8 cellular contexts compared by ENCODE assay signal in the genomic region with DNA sequence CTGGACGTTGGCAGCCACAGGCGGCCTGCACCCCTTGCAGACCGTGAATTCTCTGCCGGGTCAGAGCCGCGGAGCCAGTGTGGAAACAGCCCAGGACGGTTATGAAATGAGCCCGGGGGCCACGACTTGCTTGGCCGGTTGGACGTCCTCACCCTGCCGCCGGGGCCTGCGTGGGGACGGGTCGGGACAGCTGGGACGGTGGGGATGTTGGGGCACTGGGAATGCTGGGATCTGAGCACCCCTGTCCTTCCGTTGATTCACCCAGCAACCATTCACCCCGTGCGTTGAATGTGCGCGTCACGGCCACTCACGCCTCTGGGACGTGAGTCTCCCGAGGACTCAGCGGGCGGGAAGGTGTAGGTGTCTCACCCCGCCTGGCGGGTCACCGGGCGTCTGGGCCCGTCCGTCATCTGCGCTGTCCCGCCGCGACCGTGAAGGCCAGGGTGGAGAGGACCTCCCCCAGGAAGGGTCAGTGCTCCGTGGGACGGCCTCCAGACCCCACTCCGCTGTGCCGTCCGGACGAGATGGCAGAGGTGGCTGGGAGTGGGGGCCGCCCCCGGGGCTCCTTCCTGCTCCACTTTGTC. TPM values are rescaled to one million over a fixed set of nuclear protein-coding genes. Genes with fewer than 3 reads are reported as not detected.
DNase-seq lines count a peak whose midpoint lies in the region; ATAC-seq lines count a peak whose summit lies in the region.

No MANE protein-coding gene starts in this region.

- H3K4me3 Mint-ChIP-seq in activated CD4-positive, alpha-beta T cell treated with anti-CD3 and anti-CD28 coated beads for 36 hours: peak overlapping the region; percentile 68
- peak overlapping the region; percentile 67 for H3K4me3 Mint-ChIP-seq in activated T-helper 2 cell treated with anti-CD3 and anti-CD28 coated beads, Interferon-gamma antibody, Interleukin-2, Interleukin-4, amounts not matched to agents 10 μg/mL and 5 μg/mL and 100 μg/mL, durations not matched to agents 14 hours and 24 hours and 36 hours (ENCODE audit: low read depth)

- H3K27me3 Mint-ChIP-seq in activated CD4-positive, alpha-beta T cell treated with anti-CD3 and anti-CD28 coated beads for 36 hours: no peaks in the 10 kb centered on the region
- no peaks in the 10 kb centered on the region for H3K27me3 Mint-ChIP-seq in activated T-helper 2 cell treated with anti-CD3 and anti-CD28 coated beads, Interferon-gamma antibody, Interleukin-2, Interleukin-4, amounts not matched to agents 10 μg/mL and 5 μg/mL and 100 μg/mL, durations not matched to agents 14 hours and 24 hours and 36 hours (ENCODE audit: low read depth)

- peak overlapping the region; percentile 56 for H3K4me3 ChIP-seq in skeletal muscle cell (ENCODE audit: low read depth, low read length)

- intact Hi-C loops in activated CD4-positive, alpha-beta T cell treated with anti-CD3 and anti-CD28 coated beads for 36 hours (cut with DNase I, micrococcal nuclease): no loop called here
- intact Hi-C loops in activated T-helper 2 cell treated with anti-CD3 and anti-CD28 coated beads, Interferon-gamma antibody, Interleukin-2, Interleukin-4, amounts not matched to agents 10 μg/mL and 5 μg/mL and 100 μg/mL, durations not matched to agents 14 hours and 24 hours and 36 hours (cut with micrococcal nuclease): no loop called here
- intact Hi-C loops in left cardiac atrium (cut with DNase I): no loop called here

- no peaks in the 10 kb centered on the region for H3K9me3 Mint-ChIP-seq in activated CD4-positive, alpha-beta T cell treated with anti-CD3 and anti-CD28 coated beads for 36 hours (ENCODE audit: low read depth)
- H3K9me3 Mint-ChIP-seq in activated T-helper 2 cell treated with anti-CD3 and anti-CD28 coated beads, Interferon-gamma antibody, Interleukin-2, Interleukin-4, amounts not matched to agents 10 μg/mL and 5 μg/mL and 100 μg/mL, durations not matched to agents 14 hours and 24 hours and 36 hours: no peaks in the 10 kb centered on the region

- CTCF ChIA-PET in activated CD4-positive, alpha-beta T cell treated with anti-CD3 and anti-CD28 coated beads for 36 hours (lab: Charles Lee): no interaction called here

- peak; percentile 39 for ATAC-seq in activated CD4-positive, alpha-beta T cell treated with anti-CD3 and anti-CD28 coated beads for 36 hours
- peak; percentile 27 for ATAC-seq in HG03439 (IDR thresholded peaks at IDR 0.05; ENCODE audit: unreplicated experiment)
- ATAC-seq in left cardiac atrium: peak; percentile 45 to 66

- POLR2A ChIA-PET in activated CD4-positive, alpha-beta T cell treated with anti-CD3 and anti-CD28 coated beads for 36 hours (lab: Charles Lee): no interaction called here

- peaks cover 2% of the 10 kb centered on the region for H3K36me3 Mint-ChIP-seq in activated CD4-positive, alpha-beta T cell treated with anti-CD3 and anti-CD28 coated beads for 36 hours (ENCODE audit: low read depth)
- H3K36me3 Mint-ChIP-seq in activated T-helper 2 cell treated with anti-CD3 and anti-CD28 coated beads, Interferon-gamma antibody, Interleukin-2, Interleukin-4, amounts not matched to agents 10 μg/mL and 5 μg/mL and 100 μg/mL, durations not matched to agents 14 hours and 24 hours and 36 hours (ENCODE audit: low read depth): no peaks in the 10 kb centered on the region

- DNase-seq in activated CD4-positive, alpha-beta T cell treated with anti-CD3 and anti-CD28 coated beads for 36 hours: peak; percentile 60
- no peak for DNase-seq in activated CD4-positive, alpha-beta T cell treated with anti-CD3 and anti-CD28 coated beads, Interleukin-2, amount 50 U/mL, for 4 hours
- DNase-seq in activated T-helper 2 cell treated with anti-CD3 and anti-CD28 coated beads, Interferon-gamma antibody, Interleukin-2, Interleukin-4, amounts not matched to agents 10 μg/mL and 5 μg/mL and 100 μg/mL, durations not matched to agents 14 hours and 24 hours and 36 hours (ENCODE audit: low spot score): no peak
- DNase-seq in left cardiac atrium: no peak
- DNase-seq in skeletal muscle cell (ENCODE audit: low read depth): no peak
- no peak for DNase-seq in NCI-H1436 treated with DMSO at 0.1 percent for 48 hours (lab: John Stamatoyannopoulos, UW)
- DNase-seq in T1000 (lab: John Stamatoyannopoulos, UW): no peak

- H3K4me1 Mint-ChIP-seq in activated CD4-positive, alpha-beta T cell treated with anti-CD3 and anti-CD28 coated beads for 36 hours: peaks cover 12% of the 10 kb centered on the region
- peaks cover 5% of the 10 kb centered on the region for H3K4me1 Mint-ChIP-seq in activated T-helper 2 cell treated with anti-CD3 and anti-CD28 coated beads, Interferon-gamma antibody, Interleukin-2, Interleukin-4, amounts not matched to agents 10 μg/mL and 5 μg/mL and 100 μg/mL, durations not matched to agents 14 hours and 24 hours and 36 hours (ENCODE audit: low read depth)

- no peak overlapping the region for H3K27ac Mint-ChIP-seq in activated CD4-positive, alpha-beta T cell treated with anti-CD3 and anti-CD28 coated beads for 36 hours
- H3K27ac Mint-ChIP-seq in activated T-helper 2 cell treated with anti-CD3 and anti-CD28 coated beads, Interferon-gamma antibody, Interleukin-2, Interleukin-4, amounts not matched to agents 10 μg/mL and 5 μg/mL and 100 μg/mL, durations not matched to agents 14 hours and 24 hours and 36 hours: no peak overlapping the region

RNA-seq across cellular contexts. Expression of gene PLCXD1, which starts 4.5 kb away (rescaled TPM):
- total RNA-seq in activated CD4-positive, alpha-beta T cell treated with anti-CD3 and anti-CD28 coated beads for 36 hours: 100 to 1,000 TPM in 1 of 2 experiments, 10 to 100 TPM in 1; 92.8 to 127 TPM
- 58.8 and 60.0 TPM in 2 replicates for total RNA-seq in activated T-helper 2 cell treated with anti-CD3 and anti-CD28 coated beads, Interferon-gamma antibody, Interleukin-2, Interleukin-4, amounts not matched to agents 10 μg/mL and 5 μg/mL and 100 μg/mL, durations not matched to agents 14 hours and 24 hours and 36 hours
- total RNA-seq in left cardiac atrium: 10 to 100 TPM in 1 of 2 donors, 1 to 10 TPM in 1; 2.9 to 13.7 TPM

RNA-seq across cellular contexts. Expression of gene GTPBP6, which starts 41.9 kb away (rescaled TPM):
- 10 to 100 TPM; 54.5 to 60.2 TPM for total RNA-seq in activated CD4-positive, alpha-beta T cell treated with anti-CD3 and anti-CD28 coated beads for 36 hours
- total RNA-seq in activated T-helper 2 cell treated with anti-CD3 and anti-CD28 coated beads, Interferon-gamma antibody, Interleukin-2, Interleukin-4, amounts not matched to agents 10 μg/mL and 5 μg/mL and 100 μg/mL, durations not matched to agents 14 hours and 24 hours and 36 hours: 65.5 and 67.0 TPM in 2 replicates
- total RNA-seq in left cardiac atrium: 10 to 100 TPM; 48.0 to 55.6 TPM
